1 cellular context compared by ENCODE assay signal in the genomic region with DNA sequence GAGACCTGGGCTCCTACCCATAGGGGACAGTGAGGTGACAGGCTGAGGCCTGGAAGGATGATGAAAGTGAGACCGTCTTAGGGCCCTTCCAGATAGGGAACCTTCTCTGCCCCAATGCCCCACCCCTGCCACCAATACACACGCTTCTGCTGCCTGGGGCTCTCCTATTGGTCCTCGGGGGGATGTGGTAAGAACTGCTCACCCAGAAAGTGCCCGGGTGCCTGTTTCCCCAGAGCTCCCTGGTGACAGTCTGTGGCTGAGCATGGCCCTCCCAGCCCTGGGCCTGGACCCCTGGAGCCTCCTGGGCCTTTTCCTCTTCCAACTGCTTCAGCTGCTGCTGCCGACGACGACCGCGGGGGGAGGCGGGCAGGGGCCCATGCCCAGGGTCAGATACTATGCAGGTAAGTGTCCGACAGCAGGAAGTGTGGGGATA.
TF ChIP-seq lines count a peak whose summit lies in the region.

No MANE protein-coding gene starts in this region.

TF ChIP-seq in K562, 482 proteins besides CTCF, POLR2A, EP300 and RAD21:
- TF ChIP-seq PHF20 (IDR thresholded peaks at IDR 0.05; ENCODE audit: partially characterized antibody) = no peak
- TF ChIP-seq MCM3 (IDR thresholded peaks at IDR 0.05) = no peak
- TF ChIP-seq PHF8 (IDR thresholded peaks at IDR 0.05; ENCODE audit: borderline replicate concordance, low read length) = no peak
- TF ChIP-seq, protein P1, sequence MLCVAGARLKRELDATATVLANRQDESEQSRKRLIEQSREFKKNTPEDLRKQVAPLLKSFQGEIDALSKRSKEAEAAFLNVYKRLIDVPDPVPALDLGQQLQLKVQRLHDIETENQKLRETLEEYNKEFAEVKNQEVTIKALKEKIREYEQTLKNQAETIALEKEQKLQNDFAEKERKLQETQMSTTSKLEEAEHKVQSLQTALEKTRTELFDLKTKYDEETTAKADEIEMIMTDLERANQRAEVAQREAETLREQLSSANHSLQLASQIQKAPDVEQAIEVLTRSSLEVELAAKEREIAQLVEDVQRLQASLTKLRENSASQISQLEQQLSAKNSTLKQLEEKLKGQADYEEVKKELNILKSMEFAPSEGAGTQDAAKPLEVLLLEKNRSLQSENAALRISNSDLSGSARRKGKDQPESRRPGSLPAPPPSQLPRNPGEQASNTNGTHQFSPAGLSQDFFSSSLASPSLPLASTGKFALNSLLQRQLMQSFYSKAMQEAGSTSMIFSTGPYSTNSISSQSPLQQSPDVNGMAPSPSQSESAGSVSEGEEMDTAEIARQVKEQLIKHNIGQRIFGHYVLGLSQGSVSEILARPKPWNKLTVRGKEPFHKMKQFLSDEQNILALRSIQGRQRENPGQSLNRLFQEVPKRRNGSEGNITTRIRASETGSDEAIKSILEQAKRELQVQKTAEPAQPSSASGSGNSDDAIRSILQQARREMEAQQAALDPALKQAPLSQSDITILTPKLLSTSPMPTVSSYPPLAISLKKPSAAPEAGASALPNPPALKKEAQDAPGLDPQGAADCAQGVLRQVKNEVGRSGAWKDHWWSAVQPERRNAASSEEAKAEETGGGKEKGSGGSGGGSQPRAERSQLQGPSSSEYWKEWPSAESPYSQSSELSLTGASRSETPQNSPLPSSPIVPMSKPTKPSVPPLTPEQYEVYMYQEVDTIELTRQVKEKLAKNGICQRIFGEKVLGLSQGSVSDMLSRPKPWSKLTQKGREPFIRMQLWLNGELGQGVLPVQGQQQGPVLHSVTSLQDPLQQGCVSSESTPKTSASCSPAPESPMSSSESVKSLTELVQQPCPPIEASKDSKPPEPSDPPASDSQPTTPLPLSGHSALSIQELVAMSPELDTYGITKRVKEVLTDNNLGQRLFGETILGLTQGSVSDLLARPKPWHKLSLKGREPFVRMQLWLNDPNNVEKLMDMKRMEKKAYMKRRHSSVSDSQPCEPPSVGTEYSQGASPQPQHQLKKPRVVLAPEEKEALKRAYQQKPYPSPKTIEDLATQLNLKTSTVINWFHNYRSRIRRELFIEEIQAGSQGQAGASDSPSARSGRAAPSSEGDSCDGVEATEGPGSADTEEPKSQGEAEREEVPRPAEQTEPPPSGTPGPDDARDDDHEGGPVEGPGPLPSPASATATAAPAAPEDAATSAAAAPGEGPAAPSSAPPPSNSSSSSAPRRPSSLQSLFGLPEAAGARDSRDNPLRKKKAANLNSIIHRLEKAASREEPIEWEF (CRISPR knock-in tag; IDR thresholded peaks at IDR 0.05) = no peak
- no peak for TF ChIP-seq U2AF2 (optimal IDR thresholded peaks at IDR 0.05; ENCODE audit: low read depth, low read length)
- no peak for TF ChIP-seq CBFB (CRISPR knock-in tag; IDR thresholded peaks at IDR 0.05)
- TF ChIP-seq GABPA (tag; conservative IDR thresholded peaks at IDR 0.05; ENCODE audit: low read depth) = no peak
- no peak for TF ChIP-seq RBM39 (optimal IDR thresholded peaks at IDR 0.05; ENCODE audit: low read depth, low read length)
- no peak for TF ChIP-seq SMARCB1 (IDR thresholded peaks at IDR 0.05; ENCODE audit: insufficient read length, low read depth)
- no peak for TF ChIP-seq KLF6 (CRISPR knock-in tag; IDR thresholded peaks at IDR 0.05; ENCODE audit: borderline replicate concordance)
- TF ChIP-seq ZBTB1 (CRISPR knock-in tag; IDR thresholded peaks at IDR 0.05; ENCODE audit: borderline replicate concordance, low read depth) = no peak
- TF ChIP-seq, protein P2, sequence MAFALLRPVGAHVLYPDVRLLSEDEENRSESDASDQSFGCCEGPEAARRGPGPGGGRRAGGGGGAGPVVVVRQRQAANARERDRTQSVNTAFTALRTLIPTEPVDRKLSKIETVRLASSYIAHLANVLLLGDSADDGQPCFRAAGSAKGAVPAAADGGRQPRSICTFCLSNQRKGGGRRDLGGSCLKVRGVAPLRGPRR (CRISPR knock-in tag; IDR thresholded peaks at IDR 0.05) = no peak
- no peak for TF ChIP-seq SRSF9 (IDR thresholded peaks at IDR 0.05; ENCODE audit: borderline replicate concordance, low read depth, low read length)
